ENCODE assay signal across 1 cellular context in the genomic region with DNA sequence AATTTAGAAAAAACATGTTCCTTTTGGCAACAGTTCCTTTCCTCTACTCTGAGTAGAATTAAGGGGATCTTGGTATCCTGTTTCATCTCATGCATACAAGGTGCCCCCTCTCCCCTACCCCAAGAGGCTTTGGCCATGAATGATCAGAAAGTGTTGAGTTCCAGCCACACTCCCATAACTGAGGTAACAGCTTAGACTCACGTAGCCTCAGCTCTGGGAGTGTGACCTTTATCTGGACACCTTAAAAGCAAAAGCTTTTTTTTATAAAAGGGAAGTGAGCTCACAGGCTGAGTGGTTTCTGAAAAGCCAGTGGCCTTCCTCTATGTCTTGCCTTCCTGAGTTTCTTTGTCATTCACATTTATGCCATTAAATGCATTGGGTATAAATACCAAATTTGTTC.
A peak's percentile ranks its signal among the peaks of the same experiment; 100 is the strongest.
TF ChIP-seq lines count a peak whose summit lies in the region.

No MANE protein-coding gene starts in this region.

TF ChIP-seq in GM12878, 131 proteins besides CTCF, POLR2A, EP300 and RAD21 (continued from another document):
- TF ChIP-seq BCLAF1 (IDR thresholded peaks at IDR 0.05), result no peak
- TF ChIP-seq TARDBP (IDR thresholded peaks at IDR 0.05; ENCODE audit: borderline replicate concordance), result no peak
- peak; percentile 90 for TF ChIP-seq ZNF687 (IDR thresholded peaks at IDR 0.05)
- TF ChIP-seq, protein P1, sequence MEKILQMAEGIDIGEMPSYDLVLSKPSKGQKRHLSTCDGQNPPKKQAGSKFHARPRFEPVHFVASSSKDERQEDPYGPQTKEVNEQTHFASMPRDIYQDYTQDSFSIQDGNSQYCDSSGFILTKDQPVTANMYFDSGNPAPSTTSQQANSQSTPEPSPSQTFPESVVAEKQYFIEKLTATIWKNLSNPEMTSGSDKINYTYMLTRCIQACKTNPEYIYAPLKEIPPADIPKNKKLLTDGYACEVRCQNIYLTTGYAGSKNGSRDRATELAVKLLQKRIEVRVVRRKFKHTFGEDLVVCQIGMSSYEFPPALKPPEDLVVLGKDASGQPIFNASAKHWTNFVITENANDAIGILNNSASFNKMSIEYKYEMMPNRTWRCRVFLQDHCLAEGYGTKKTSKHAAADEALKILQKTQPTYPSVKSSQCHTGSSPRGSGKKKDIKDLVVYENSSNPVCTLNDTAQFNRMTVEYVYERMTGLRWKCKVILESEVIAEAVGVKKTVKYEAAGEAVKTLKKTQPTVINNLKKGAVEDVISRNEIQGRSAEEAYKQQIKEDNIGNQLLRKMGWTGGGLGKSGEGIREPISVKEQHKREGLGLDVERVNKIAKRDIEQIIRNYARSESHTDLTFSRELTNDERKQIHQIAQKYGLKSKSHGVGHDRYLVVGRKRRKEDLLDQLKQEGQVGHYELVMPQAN (conservative IDR thresholded peaks at IDR 0.05), result no peak
- TF ChIP-seq BACH1 (IDR thresholded peaks at IDR 0.05; ENCODE audit: borderline replicate concordance), result no peak
- TF ChIP-seq, protein P2, sequence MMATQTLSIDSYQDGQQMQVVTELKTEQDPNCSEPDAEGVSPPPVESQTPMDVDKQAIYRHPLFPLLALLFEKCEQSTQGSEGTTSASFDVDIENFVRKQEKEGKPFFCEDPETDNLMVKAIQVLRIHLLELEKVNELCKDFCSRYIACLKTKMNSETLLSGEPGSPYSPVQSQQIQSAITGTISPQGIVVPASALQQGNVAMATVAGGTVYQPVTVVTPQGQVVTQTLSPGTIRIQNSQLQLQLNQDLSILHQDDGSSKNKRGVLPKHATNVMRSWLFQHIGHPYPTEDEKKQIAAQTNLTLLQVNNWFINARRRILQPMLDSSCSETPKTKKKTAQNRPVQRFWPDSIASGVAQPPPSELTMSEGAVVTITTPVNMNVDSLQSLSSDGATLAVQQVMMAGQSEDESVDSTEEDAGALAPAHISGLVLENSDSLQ (IDR thresholded peaks at IDR 0.05), result no peak
- no peak for TF ChIP-seq ZBED1 (IDR thresholded peaks at IDR 0.05; ENCODE audit: borderline replicate concordance)
- TF ChIP-seq IKZF2 (IDR thresholded peaks at IDR 0.05), result peak in 1 of 2 experiments; percentile 29; a peak in 2 of 4 replicates
- no peak for TF ChIP-seq MXI1 (IDR thresholded peaks at IDR 0.05; ENCODE audit: low read depth, low read length)
- peak; percentile 43; the same call in 1 of the 2 replicates for TF ChIP-seq JUNB (IDR thresholded peaks at IDR 0.05)
- TF ChIP-seq ZNF592 (IDR thresholded peaks at IDR 0.05), result no peak
- no peak; the same call in 1 of the 2 replicates for TF ChIP-seq TBL1XR1 (IDR thresholded peaks at IDR 0.05; ENCODE audit: low read depth, low read length)
- TF ChIP-seq STAT3 (IDR thresholded peaks at IDR 0.05; ENCODE audit: low read depth, low read length), result no peak
- no peak for TF ChIP-seq SMC3 (IDR thresholded peaks at IDR 0.05; ENCODE audit: borderline replicate concordance, low read length)
- TF ChIP-seq CBX5 (IDR thresholded peaks at IDR 0.05; ENCODE audit: low read depth), result no peak
- TF ChIP-seq PML (IDR thresholded peaks at IDR 0.05; ENCODE audit: low read length), result 0 out of 2 replicates have a peak, but pooled peaks have one; percentile 20
- peak; percentile 89 for TF ChIP-seq SPI1 (IDR thresholded peaks at IDR 0.05; ENCODE audit: borderline replicate concordance, insufficient read depth, low read depth, low read length)
- no peak for TF ChIP-seq E4F1 (IDR thresholded peaks at IDR 0.05; ENCODE audit: borderline replicate concordance, partially characterized antibody)
- 0 out of 2 replicates have a peak, but pooled peaks have one; percentile 57 for TF ChIP-seq CREB1 (IDR thresholded peaks at IDR 0.05; ENCODE audit: low read depth)
